In genomic region chr12:101875112-101875961, GRCh38 we compare ENCODE assay signal across 1 cellular context.
TF ChIP-seq lines count a peak whose summit lies in the region.

No MANE protein-coding gene starts in this region.

TF ChIP-seq in IMR-90, 13 proteins besides CTCF, POLR2A, EP300 and RAD21:
- no peak for TF ChIP-seq ELK1 (IDR thresholded peaks at IDR 0.05; ENCODE audit: borderline replicate concordance, low read depth, low read length)
